ENCODE assay signal across 15 cellular contexts in the genomic region with DNA sequence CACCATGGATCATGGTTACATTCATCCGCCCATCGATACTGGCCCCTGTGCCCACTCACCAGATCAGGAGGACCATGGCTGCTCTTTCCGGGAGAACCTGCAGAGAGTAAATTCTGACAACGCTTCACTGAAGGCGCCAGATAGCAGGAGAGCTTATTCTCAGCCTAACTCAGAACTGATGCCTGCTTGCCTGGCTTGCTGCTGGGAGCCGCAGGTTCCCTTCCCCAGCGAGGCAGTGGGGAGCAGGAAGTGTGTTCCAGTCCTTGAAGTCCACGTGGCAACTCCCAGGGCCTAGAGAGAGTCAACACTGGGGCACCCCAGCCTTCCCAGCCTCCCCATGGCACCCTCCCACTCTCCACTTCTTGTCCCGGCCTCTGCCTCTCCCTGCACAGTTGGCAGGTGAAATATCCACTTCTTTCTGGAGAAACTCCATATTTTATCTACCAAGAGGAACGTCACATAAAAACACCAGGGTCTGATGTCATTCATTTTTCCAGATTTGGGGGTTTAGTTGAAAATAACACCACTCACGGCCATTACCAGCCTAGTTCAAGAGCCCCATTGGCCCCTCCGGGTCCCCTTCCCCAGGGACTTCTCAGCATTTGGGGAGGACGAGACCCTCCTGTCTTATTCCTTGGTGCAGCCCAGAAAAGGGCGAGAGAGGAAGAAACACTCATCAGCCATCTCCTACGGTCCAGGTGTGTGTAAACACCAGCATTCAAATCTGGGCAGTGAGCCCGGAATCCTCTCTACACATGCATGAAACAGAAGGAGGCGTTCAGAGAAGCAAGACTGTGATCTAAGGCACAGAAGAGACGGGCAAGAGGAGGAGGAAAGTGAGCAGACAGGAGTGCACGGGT. TPM values are rescaled to one million over a fixed set of nuclear protein-coding genes. Genes with fewer than 3 reads are reported as not detected.
DNase-seq lines count a peak whose midpoint lies in the region; ATAC-seq, FAIRE-seq and TF ChIP-seq lines count a peak whose summit lies in the region.
"Had no signal": no experiment of that assay in that cellular context is flagged by ENCODE, and none has a peak within 500 bp of the region (broad histone marks: within the 10 kb centered on the region; RNA-seq: fewer than 3 reads in every experiment).

No MANE protein-coding gene starts in this region.

- peak; percentile 79 for FAIRE-seq in keratinocyte (lab: Jason Lieb, UNC)
- FAIRE-seq: A549, GM12892 had no signal

- dilution Hi-C loops in keratinocyte (cut with MboI; ENCODE audit: extremely low pct_ligation_motif_present, low sequenced_read_pairs), result no loop called here

- H3K4me3 ChIP-seq in keratinocyte (ENCODE audit: control insufficient read depth in 2 of 3, extremely low read depth in 1 of 3, insufficient read depth in 2 of 3, low read depth in 1 of 3, low read length in 3 of 3) (no peak overlapping the region), upper lobe of right lung (no peak overlapping the region)
- H3K4me3 ChIP-seq: A549, esophagus squamous epithelium had no signal

- ATAC-seq in upper lobe of right lung, result peak; percentile 3
- ATAC-seq: A549; activated T-helper 17 cell treated with anti-CD3 and anti-CD28 coated beads, Interleukin-2, amount 50 U/mL, for 72 hours had no signal

- H3K27ac ChIP-seq in RWPE1, result peak overlapping the region; percentile 97
- H3K27ac ChIP-seq in keratinocyte (ENCODE audit: control insufficient read depth, insufficient read depth, low read length), result no peak overlapping the region
- H3K27ac ChIP-seq in upper lobe of right lung, result no peak overlapping the region
- H3K27ac ChIP-seq: A549 had no signal

- H4K20me1 ChIP-seq in keratinocyte (ENCODE audit: control insufficient read depth, extremely low read depth, insufficient read depth, low read length), result no peaks in the 10 kb centered on the region

- no peaks in the 10 kb centered on the region for H3K27me3 ChIP-seq in keratinocyte (ENCODE audit: control insufficient read depth, extremely low read depth, insufficient read depth, low read length)
- H3K27me3 ChIP-seq in upper lobe of right lung, result no peaks in the 10 kb centered on the region

- H3K9me3 ChIP-seq in keratinocyte (ENCODE audit: control insufficient read depth, low read depth, low read length) (no peaks in the 10 kb centered on the region), upper lobe of right lung (no peaks in the 10 kb centered on the region)
- H3K9me3 ChIP-seq: A549, esophagus squamous epithelium had no signal

- H3K36me3 ChIP-seq in keratinocyte (ENCODE audit: control insufficient read depth in 2 of 2, extremely low read depth in 1 of 2, insufficient read depth in 2 of 2, low read length in 2 of 2) (peaks cover 2% of the 10 kb centered on the region in 2 experiments), upper lobe of right lung (no peaks in the 10 kb centered on the region)
- H3K36me3 ChIP-seq: esophagus squamous epithelium had no signal

- H3K4me1 ChIP-seq in keratinocyte (ENCODE audit: control insufficient read depth, extremely low read depth, insufficient read depth, low read length) (peaks cover 23% of the 10 kb centered on the region), upper lobe of right lung (peaks cover 12% of the 10 kb centered on the region)

- TF ChIP-seq CTCF in RWPE1 (conservative IDR thresholded peaks at IDR 0.05; ENCODE audit: low read depth) (no peak), keratinocyte (optimal IDR thresholded peaks at IDR 0.05 in 1 of 3, IDR thresholded peaks at IDR 0.05 in 1 of 3, conservative IDR thresholded peaks at IDR 0.05 in 1 of 3; ENCODE audit: extremely low read depth in 1 of 3, insufficient read depth in 2 of 3, low read length in 3 of 3) (no peak), upper lobe of right lung (IDR thresholded peaks at IDR 0.05) (no peak)

- peak; percentile 25 for DNase-seq in NCI-H1436 (lab: John Stamatoyannopoulos, UW)
- no peak for DNase-seq in NCI-H1436 treated with DMSO at 0.1 percent for 48 hours (lab: John Stamatoyannopoulos, UW)
- DNase-seq in RWPE1 (ENCODE audit: low spot score), result peak; percentile 48
- no peak for DNase-seq in keratinocyte (ENCODE audit: low read depth, low spot score)
- DNase-seq in upper lobe of right lung, result no peak
- no peak for DNase-seq in NCI-H187 treated with DMSO at 0.1 percent for 48 hours (lab: John Stamatoyannopoulos, UW)
- no peak for DNase-seq in NCI-H524 (lab: John Stamatoyannopoulos, UW)
- DNase-seq in activated CD8-positive, alpha-beta memory T cell treated with anti-CD3 and anti-CD28 coated beads for 24 hours, result no peak
- DNase-seq: activated CD4-positive, alpha-beta T cell treated with anti-CD3 and anti-CD28 coated beads, Interleukin-2, amount 10 ng/mL, durations not matched to agents 7 days and 5 days; esophagus squamous epithelium; Kasumi-1; retina had no signal

- CTCF ChIA-PET in RWPE1 (lab: Yijun Ruan, JAX), result no interaction called here

- H3K79me2 ChIP-seq in keratinocyte (ENCODE audit: control insufficient read depth, insufficient read depth, low read length), result peaks cover 10% of the 10 kb centered on the region

- no peak overlapping the region for H3K4me2 ChIP-seq in keratinocyte (ENCODE audit: control insufficient read depth, extremely low read depth, insufficient read depth, low read depth, low read length)
- H3K4me2 ChIP-seq: A549 had no signal

- intact Hi-C loops in upper lobe of right lung (cut with DNase I), result no loop called here

- H3K9me1 ChIP-seq in keratinocyte (ENCODE audit: control insufficient read depth, extremely low read depth, insufficient read depth, low read length), result no peaks in the 10 kb centered on the region

- POLR2A ChIA-PET in RWPE1 (lab: Yijun Ruan, JAX; ENCODE audit: low non-redundant PET), result no interaction called here

- H3K9ac ChIP-seq in keratinocyte (ENCODE audit: control insufficient read depth, extremely low read depth, insufficient read depth, low read length), result no peak overlapping the region

- peak overlapping the region; percentile 3 for H2AFZ ChIP-seq in keratinocyte (ENCODE audit: control insufficient read depth, low read length)

RNA-seq across cellular contexts. Expression of a gene that starts 3.5 kb away (rescaled TPM):
- polyA plus RNA-seq in keratinocyte, result 479 to 701 TPM (median 598 TPM) in 3 replicates
- polyA plus RNA-seq in keratinocyte (2011; ENCODE audit: low read depth), result 90.6 TPM
- polyA plus RNA-seq in keratinocyte (2011; cell fraction: cytosol; rRNA removed), result 405 and 737 TPM in 2 replicates
- 443 and 589 TPM in 2 replicates for polyA plus RNA-seq in keratinocyte (2011; cell fraction: nucleus; rRNA removed)
- polyA plus RNA-seq in keratinocyte (2012; ENCODE audit: low replicate concordance), result 202 and 788 TPM in 2 replicates
- polyA minus RNA-seq in keratinocyte, result 445 to 619 TPM (median 547 TPM) in 3 replicates
- polyA minus RNA-seq in keratinocyte (2011; cell fraction: cytosol; rRNA and poly(A)+ RNA removed), result 1,165 TPM
- polyA minus RNA-seq in keratinocyte (2011; cell fraction: nucleus; rRNA and poly(A)+ RNA removed), result 338 and 341 TPM in 2 replicates
- 110 TPM for total RNA-seq in upper lobe of right lung

RNA-seq across cellular contexts. Expression of a gene that starts 50.4 kb away (rescaled TPM):
- 1.2 to 3.0 TPM (median 1.4 TPM) in 3 replicates for polyA plus RNA-seq in keratinocyte
- 2.0 TPM for polyA plus RNA-seq in keratinocyte (2011; ENCODE audit: low read depth)
- 0.29 and 0.42 TPM in 2 replicates for polyA plus RNA-seq in keratinocyte (2011; cell fraction: cytosol; rRNA removed)
- 0.55 and 0.76 TPM in 2 replicates for polyA plus RNA-seq in keratinocyte (2011; cell fraction: nucleus; rRNA removed)
- 2.1 and 4.6 TPM in 2 replicates for polyA plus RNA-seq in keratinocyte (2012; ENCODE audit: low replicate concordance)
- polyA minus RNA-seq in keratinocyte, result 0.86 to 2.3 TPM (median 0.96 TPM) in 3 replicates
- not detected for polyA minus RNA-seq in keratinocyte (2011; cell fraction: cytosol; rRNA and poly(A)+ RNA removed)
- not detected in 2 replicates for polyA minus RNA-seq in keratinocyte (2011; cell fraction: nucleus; rRNA and poly(A)+ RNA removed)
- not detected for total RNA-seq in upper lobe of right lung
- total RNA-seq: activated CD4-positive, alpha-beta T cell treated with anti-CD3 and anti-CD28 coated beads, Interleukin-2, amount 10 ng/mL, durations not matched to agents 7 days and 5 days; activated T-helper 17 cell treated with anti-CD3 and anti-CD28 coated beads, Interleukin-2, amount 50 U/mL, for 72 hours had no signal
- polyA plus RNA-seq: A549 had no signal

Comparison
In these comparisons a context has a peak if more than half of its experiments do, and no peak if none do; other contexts are left out.
1. DNase-seq: peak in NCI-H1436 (single experiment) and RWPE1 (single experiment); none in NCI-H1436 treated with DMSO at 0.1 percent for 48 hours (single experiment), keratinocyte (single experiment), upper lobe of right lung (single experiment), NCI-H187 treated with DMSO at 0.1 percent for 48 hours (single experiment), NCI-H524 (0 of 2) and activated CD8-positive, alpha-beta memory T cell treated with anti-CD3 and anti-CD28 coated beads for 24 hours (single experiment).